23 cellular contexts compared by ENCODE assay signal in the genomic region with DNA sequence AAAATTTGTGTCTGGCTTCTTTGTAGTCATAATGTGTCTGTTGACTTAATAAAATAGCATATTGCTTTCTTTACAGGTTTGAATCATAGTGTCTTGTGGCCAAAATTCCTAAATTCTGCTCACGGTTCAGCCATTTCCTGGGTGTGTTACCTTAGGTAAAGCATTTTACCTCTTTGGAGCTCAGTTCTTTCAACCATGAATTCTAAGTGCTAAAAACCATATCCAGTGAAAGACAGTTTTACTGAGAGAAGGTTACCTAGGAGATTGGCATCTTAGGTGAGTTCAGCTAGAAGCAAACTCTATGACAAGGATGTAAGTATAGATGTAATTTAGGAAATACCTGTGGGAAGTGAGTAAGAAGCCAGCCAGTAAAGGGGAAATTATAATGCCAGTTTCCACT.
"Had no signal": no experiment of that assay in that cellular context is flagged by ENCODE, and none has a peak within 500 bp of the region (broad histone marks: within the 10 kb centered on the region; RNA-seq: fewer than 3 reads in every experiment).

No MANE protein-coding gene starts in this region.

- H3K9me3 ChIP-seq: body of pancreas, esophagus muscularis mucosa, stomach, thyroid gland had no signal

- FAIRE-seq: frontal cortex, islet of Langerhans had no signal

- H3K4me3 Mint-ChIP-seq: activated B cell treated with CpG ODN at 0.5 μM for 24 hours; activated CD8-positive, alpha-beta T cell treated with anti-CD3 and anti-CD28 coated beads for 36 hours; effector memory CD8-positive, alpha-beta T cell; nephron; stimulated activated naive B cell treated with anti-CD40 and anti-IgM and Interleukin-4, amounts not matched to agents 10 μg/mL and 1 μg/mL and 100 μg/mL, for 72 hours had no signal

- H3K27ac ChIP-seq: coronary artery, esophagus muscularis mucosa, stomach, thyroid gland had no signal

- H3K4me3 ChIP-seq: body of pancreas, coronary artery, esophagus muscularis mucosa, stomach, thyroid gland had no signal

- ATAC-seq: activated naive CD4-positive, alpha-beta T cell treated with anti-CD3 and anti-CD28 coated beads, Interleukin-2, amount 50 U/mL, for 72 hours; effector memory CD8-positive, alpha-beta T cell; left cardiac atrium; left ventricle myocardium superior; right cardiac atrium; stimulated activated naive B cell treated with anti-CD40 and anti-IgM and Interleukin-4, amounts not matched to agents 10 μg/mL and 1 μg/mL and 100 μg/mL, for 72 hours had no signal

- H3K27me3 ChIP-seq: body of pancreas, esophagus muscularis mucosa, stomach, thyroid gland had no signal

- H3K27ac Mint-ChIP-seq: activated B cell treated with CpG ODN at 0.5 μM for 24 hours; activated CD8-positive, alpha-beta T cell treated with anti-CD3 and anti-CD28 coated beads for 36 hours; activated naive CD4-positive, alpha-beta T cell treated with anti-CD3 and anti-CD28 coated beads, Interleukin-2, amount 50 U/mL, for 72 hours; effector memory CD8-positive, alpha-beta T cell; nephron; stimulated activated naive B cell treated with anti-CD40 and anti-IgM and Interleukin-4, amounts not matched to agents 10 μg/mL and 1 μg/mL and 100 μg/mL, for 72 hours had no signal

- H3K4me1 ChIP-seq: esophagus muscularis mucosa, stomach had no signal

- H3K36me3 Mint-ChIP-seq: activated naive CD4-positive, alpha-beta T cell treated with anti-CD3 and anti-CD28 coated beads, Interleukin-2, amount 50 U/mL, for 72 hours; stimulated activated naive B cell treated with anti-CD40 and anti-IgM and Interleukin-4, amounts not matched to agents 10 μg/mL and 1 μg/mL and 100 μg/mL, for 72 hours had no signal

- H3K36me3 ChIP-seq: esophagus muscularis mucosa, stomach, thyroid gland had no signal

- DNase-seq: activated B cell treated with CpG ODN at 0.5 μM for 24 hours; activated CD4-positive, alpha-beta T cell treated with anti-CD3 and anti-CD28 coated beads, Interleukin-2, amount 50 U/mL, for 1 hour; activated CD8-positive, alpha-beta T cell treated with anti-CD3 and anti-CD28 coated beads for 36 hours; activated naive CD4-positive, alpha-beta T cell; activated T-cell treated with anti-CD3 and anti-CD28 coated beads, Interleukin-2, amount 50 U/mL, for 48 hours; anterior cingulate cortex; effector memory CD8-positive, alpha-beta T cell; left cardiac atrium; left ventricle myocardium superior; posterior cingulate gyrus; right cardiac atrium; stimulated activated CD4-positive, alpha-beta T cell treated with anti-CD3 and anti-CD28 coated beads, Interleukin-15, amount 100 ng/mL, for 24 hours; stimulated activated CD4-positive, alpha-beta T cell treated with anti-CD3 and anti-CD28 coated beads, Interleukin-2, amount 100 ng/mL, for 24 hours; stimulated activated naive B cell treated with anti-CD40 and anti-IgM and Interleukin-4, amounts not matched to agents 10 μg/mL and 1 μg/mL and 100 μg/mL, for 72 hours; stomach; thyroid gland had no signal

- H3K9me3 Mint-ChIP-seq: activated B cell treated with CpG ODN at 0.5 μM for 24 hours; activated CD8-positive, alpha-beta T cell treated with anti-CD3 and anti-CD28 coated beads for 36 hours; activated naive CD4-positive, alpha-beta T cell treated with anti-CD3 and anti-CD28 coated beads, Interleukin-2, amount 50 U/mL, for 72 hours; effector memory CD8-positive, alpha-beta T cell; nephron; stimulated activated naive B cell treated with anti-CD40 and anti-IgM and Interleukin-4, amounts not matched to agents 10 μg/mL and 1 μg/mL and 100 μg/mL, for 72 hours had no signal
